Comparison of ENCODE assay signal across 16 cellular contexts in the genomic region with DNA sequence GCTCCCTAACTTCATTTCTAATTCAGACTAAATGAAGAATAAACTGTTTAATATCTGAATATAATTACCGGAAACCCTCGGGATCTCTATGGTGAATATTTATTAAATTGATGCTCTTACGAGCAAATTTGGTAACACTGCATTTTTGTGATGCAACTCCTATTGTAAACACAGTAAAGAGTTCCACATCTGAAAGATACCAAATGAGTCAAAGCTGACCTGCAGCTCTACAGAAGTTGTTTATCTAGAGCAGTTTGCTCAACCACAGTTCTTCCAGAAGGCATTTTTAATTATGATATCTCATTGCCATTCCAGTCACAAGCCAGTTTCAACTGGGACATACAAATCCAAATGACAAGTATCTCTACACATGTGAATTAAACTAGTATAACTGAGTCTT.
DNase-seq lines count a peak whose midpoint lies in the region; ATAC-seq and TF ChIP-seq lines count a peak whose summit lies in the region.
"Had no signal": no experiment of that assay in that cellular context is flagged by ENCODE, and none has a peak within 500 bp of the region (broad histone marks: within the 10 kb centered on the region; RNA-seq: fewer than 3 reads in every experiment).

No MANE protein-coding gene starts in this region.

- H3K4me1 Mint-ChIP-seq in WTC11, result no peaks in the 10 kb centered on the region; the same call in 1 of the 2 replicates

- ATAC-seq in GM18868 (IDR thresholded peaks at IDR 0.05; ENCODE audit: unreplicated experiment) (peak; percentile 79), WTC11 (no peak), GM21526 (IDR thresholded peaks at IDR 0.05; ENCODE audit: low FRiP score, unreplicated experiment) (no peak), HG03135 (IDR thresholded peaks at IDR 0.05; ENCODE audit: unreplicated experiment) (no peak)
- ATAC-seq: mucosa of descending colon had no signal

- DNase-seq in A172 (ENCODE audit: low spot score) (peak; percentile 11), WTC11 (ENCODE audit: low spot score) (no peak), fibroblast of the conjunctiva (ENCODE audit: low read depth) (peak; percentile 46), NCI-H524 (lab: John Stamatoyannopoulos, UW) (no peak)
- no peak for DNase-seq in stimulated activated CD4-positive, alpha-beta T cell treated with anti-CD3 and anti-CD28 coated beads, Interleukin-4, amount 100 ng/mL, for 24 hours
- DNase-seq: activated naive CD4-positive, alpha-beta T cell treated with anti-CD3 and anti-CD28 coated beads for 36 hours; cerebellar nuclear complex; DND-41; mucosa of descending colon; NCI-H1417; NCI-H748 treated with DMSO at 0.1 percent for 48 hours; posterior cingulate gyrus; stimulated activated CD4-positive, alpha-beta T cell treated with anti-CD3 and anti-CD28 coated beads, Interleukin-1b, Interleukin-23, amount 100 ng/mL, for 48 hours had no signal

- H3K36me3 Mint-ChIP-seq in WTC11, result no peaks in the 10 kb centered on the region

- POLR2A ChIA-PET in WTC11 (lab: Charles Lee), result no interaction called here

- no peaks in the 10 kb centered on the region for H3K9me3 Mint-ChIP-seq in WTC11
- H3K9me3 Mint-ChIP-seq: activated naive CD4-positive, alpha-beta T cell treated with anti-CD3 and anti-CD28 coated beads for 36 hours had no signal

- CTCF ChIA-PET in WTC11 (lab: Charles Lee), result interaction anchor here (1.5 kb wide), 1 partner anchor 159 kb away, joined by 3 read pairs; no protein-coding TSS in a partner anchor

- H3K4me3 Mint-ChIP-seq in WTC11, result no peak overlapping the region
- H3K4me3 Mint-ChIP-seq: activated naive CD4-positive, alpha-beta T cell treated with anti-CD3 and anti-CD28 coated beads for 36 hours had no signal

- H3K27ac Mint-ChIP-seq in WTC11, result no peak overlapping the region
- H3K27ac Mint-ChIP-seq: activated naive CD4-positive, alpha-beta T cell treated with anti-CD3 and anti-CD28 coated beads for 36 hours had no signal

- no peaks in the 10 kb centered on the region for H3K27me3 Mint-ChIP-seq in WTC11 (ENCODE audit: low read depth)

- TF ChIP-seq CTCF in WTC11 (IDR thresholded peaks at IDR 0.05), result no peak

TF ChIP-seq in WTC11, 78 proteins besides CTCF, POLR2A, EP300 and RAD21:
- TF ChIP-seq GABPB1 (CRISPR knock-in tag; IDR thresholded peaks at IDR 0.05), result peak; percentile 56
- TF ChIP-seq, protein P1, sequence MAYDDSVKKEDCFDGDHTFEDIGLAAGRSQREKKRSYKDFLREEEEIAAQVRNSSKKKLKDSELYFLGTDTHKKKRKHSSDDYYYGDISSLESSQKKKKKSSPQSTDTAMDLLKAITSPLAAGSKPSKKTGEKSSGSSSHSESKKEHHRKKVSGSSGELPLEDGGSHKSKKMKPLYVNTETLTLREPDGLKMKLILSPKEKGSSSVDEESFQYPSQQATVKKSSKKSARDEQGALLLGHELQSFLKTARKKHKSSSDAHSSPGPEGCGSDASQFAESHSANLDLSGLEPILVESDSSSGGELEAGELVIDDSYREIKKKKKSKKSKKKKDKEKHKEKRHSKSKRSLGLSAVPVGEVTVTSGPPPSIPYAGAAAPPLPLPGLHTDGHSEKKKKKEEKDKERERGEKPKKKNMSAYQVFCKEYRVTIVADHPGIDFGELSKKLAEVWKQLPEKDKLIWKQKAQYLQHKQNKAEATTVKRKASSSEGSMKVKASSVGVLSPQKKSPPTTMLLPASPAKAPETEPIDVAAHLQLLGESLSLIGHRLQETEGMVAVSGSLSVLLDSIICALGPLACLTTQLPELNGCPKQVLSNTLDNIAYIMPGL (CRISPR knock-in tag; IDR thresholded peaks at IDR 0.05), result no peak

Comparison
In these comparisons a context has a peak if more than half of its experiments do, and no peak if none do; other contexts are left out.
1. DNase-seq: peak in A172 (single experiment) and fibroblast of the conjunctiva (single experiment); none in WTC11 (single experiment), NCI-H524 (0 of 2) and stimulated activated CD4-positive, alpha-beta T cell treated with anti-CD3 and anti-CD28 coated beads, Interleukin-4, amount 100 ng/mL, for 24 hours (single experiment).